23 cellular contexts compared by ENCODE assay signal in genomic region chr4:123553733-123554132, GRCh38.
A peak's percentile ranks its signal among the peaks of the same experiment; 100 is the strongest.
DNase-seq lines count a peak whose midpoint lies in the region; ATAC-seq and TF ChIP-seq lines count a peak whose summit lies in the region.
"Had no signal": no experiment of that assay in that cellular context is flagged by ENCODE, and none has a peak within 500 bp of the region (broad histone marks: within the 10 kb centered on the region; RNA-seq: fewer than 3 reads in every experiment).

No MANE protein-coding gene starts in this region.

- TF ChIP-seq EP300 in transverse colon (IDR thresholded peaks at IDR 0.05; ENCODE audit: low read depth) = no peak

- no peaks in the 10 kb centered on the region for H3K27me3 Mint-ChIP-seq in mesothelial cell of epicardium (ENCODE audit: low read depth)
- no peaks in the 10 kb centered on the region for H3K27me3 Mint-ChIP-seq in stimulated activated memory B cell treated with anti-CD40 and anti-IgM and Interleukin-4, amounts not matched to agents 10 μg/mL and 1 μg/mL and 100 μg/mL, for 72 hours
- H3K27me3 Mint-ChIP-seq: natural killer cell treated with Interleukin-12 subunit alpha and Interleukin-12 subunit beta and Interleukin-15 and Interleukin-18, amount 100 ng/mL, for 72 hours had no signal

- H3K27ac ChIP-seq in VCaP = peak overlapping the region; percentile 90
- H3K27ac ChIP-seq in transverse colon = peak overlapping the region; percentile 85 to 89 (median 88)

- H3K36me3 ChIP-seq in transverse colon = no peaks in the 10 kb centered on the region
- H3K36me3 ChIP-seq: heart left ventricle, upper lobe of left lung had no signal

- peaks cover 3% of the 10 kb centered on the region for H3K36me3 Mint-ChIP-seq in mesothelial cell of epicardium
- no peaks in the 10 kb centered on the region for H3K36me3 Mint-ChIP-seq in stimulated activated memory B cell treated with anti-CD40 and anti-IgM and Interleukin-4, amounts not matched to agents 10 μg/mL and 1 μg/mL and 100 μg/mL, for 72 hours
- H3K36me3 Mint-ChIP-seq: T-cell had no signal

- no peak for ATAC-seq in stimulated activated memory B cell treated with anti-CD40 and anti-IgM and Interleukin-4, amounts not matched to agents 10 μg/mL and 1 μg/mL and 100 μg/mL, for 72 hours
- ATAC-seq in GM19324 (IDR thresholded peaks at IDR 0.05; ENCODE audit: low FRiP score, unreplicated experiment) = no peak
- ATAC-seq: body of pancreas; GM23338; heart left ventricle; natural killer cell treated with Interleukin-12 subunit alpha and Interleukin-12 subunit beta and Interleukin-15 and Interleukin-18, amount 100 ng/mL, for 72 hours; T-cell had no signal

- H3K27ac Mint-ChIP-seq in mesothelial cell of epicardium = peak overlapping the region; percentile 92
- H3K27ac Mint-ChIP-seq in stimulated activated memory B cell treated with anti-CD40 and anti-IgM and Interleukin-4, amounts not matched to agents 10 μg/mL and 1 μg/mL and 100 μg/mL, for 72 hours = no peak overlapping the region
- H3K27ac Mint-ChIP-seq: GM23338, T-cell had no signal

- H3K4me3 Mint-ChIP-seq in mesothelial cell of epicardium = no peak overlapping the region
- no peak overlapping the region for H3K4me3 Mint-ChIP-seq in stimulated activated memory B cell treated with anti-CD40 and anti-IgM and Interleukin-4, amounts not matched to agents 10 μg/mL and 1 μg/mL and 100 μg/mL, for 72 hours
- H3K4me3 Mint-ChIP-seq: GM23338; natural killer cell treated with Interleukin-12 subunit alpha and Interleukin-12 subunit beta and Interleukin-15 and Interleukin-18, amount 100 ng/mL, for 72 hours; T-cell had no signal

- DNase-seq in SIG-M5 treated with dmso at 0.1 percent for 504 hours (lab: John Stamatoyannopoulos, UW; ENCODE audit: unreplicated experiment) = peak; percentile 24
- DNase-seq in SIG-M5 (lab: John Stamatoyannopoulos, UW) = no peak
- no peak for DNase-seq in mesothelial cell of epicardium (ENCODE audit: low spot score in 2 of 2, unreplicated experiment in 2 of 2)
- DNase-seq in transverse colon = no peak
- no peak for DNase-seq in D341Med (ENCODE audit: low spot score)
- DNase-seq: activated gamma-delta T cell treated with Interleukin-2 at 50 U/mL for 16 hours; activated T-cell treated with anti-CD3 and anti-CD28 coated beads, Interleukin-2, amount 50 U/mL, for 1 hour; body of pancreas; DMS79; effector CD4-positive, alpha-beta T cell; heart left ventricle; Karpas-422; midbrain; NCI-H1105 treated with DMSO at 0.1 percent for 48 hours; NCI-H510A; SHP77 treated with DMSO at 0.1 percent for 48 hours; T-cell; upper lobe of left lung had no signal

- TF ChIP-seq POLR2A in transverse colon (IDR thresholded peaks at IDR 0.05) = no peak

- intact Hi-C loops in transverse colon (cut with DNase I; ENCODE audit: low total_unique reads) = no loop called here

- H3K4me1 ChIP-seq in transverse colon = peaks cover 18 to 45% (median 30%) of the 10 kb centered on the region in 4 donors

- WGBS in transverse colon (ENCODE audit: low coverage in 1 of 2), 2 donors = 72% methylated on average over 2 of the region's 2 CpGs; no CpG with 5 or more reads in 1 of the 2 donors

- H3K27me3 ChIP-seq in transverse colon = no peaks in the 10 kb centered on the region
- H3K27me3 ChIP-seq: body of pancreas, heart left ventricle, upper lobe of left lung had no signal

- TF ChIP-seq CTCF in VCaP (conservative IDR thresholded peaks at IDR 0.05) (no peak), mesothelial cell of epicardium (IDR thresholded peaks at IDR 0.05; ENCODE audit: unreplicated experiment) (no peak), transverse colon (IDR thresholded peaks at IDR 0.05) (no peak)

- H3K9me3 Mint-ChIP-seq in mesothelial cell of epicardium = peaks cover 5% of the 10 kb centered on the region
- H3K9me3 Mint-ChIP-seq in stimulated activated memory B cell treated with anti-CD40 and anti-IgM and Interleukin-4, amounts not matched to agents 10 μg/mL and 1 μg/mL and 100 μg/mL, for 72 hours = no peaks in the 10 kb centered on the region

- no peaks in the 10 kb centered on the region for H3K9me3 ChIP-seq in transverse colon
- H3K9me3 ChIP-seq: body of pancreas, upper lobe of left lung had no signal

- no peak overlapping the region for H3K4me3 ChIP-seq in transverse colon
- H3K4me3 ChIP-seq: body of pancreas, GM23338, heart left ventricle, upper lobe of left lung had no signal

- in situ Hi-C loops in transverse colon (cut with MboI; ENCODE audit: low pct_ligation_motif_present in 1 of 4, low pct_unique_long_range_greater_than_20kb in 1 of 4, low sequenced_read_pairs in 3 of 4) = loop anchor here in 1 of 4 donors (25.0 kb wide), 1 partner anchor 109 kb away; no protein-coding TSS in a partner anchor

- H3K4me1 Mint-ChIP-seq in mesothelial cell of epicardium = peaks cover 46% of the 10 kb centered on the region
- H3K4me1 Mint-ChIP-seq in stimulated activated memory B cell treated with anti-CD40 and anti-IgM and Interleukin-4, amounts not matched to agents 10 μg/mL and 1 μg/mL and 100 μg/mL, for 72 hours = no peaks in the 10 kb centered on the region
- H3K4me1 Mint-ChIP-seq: T-cell had no signal
